In the genomic region with DNA sequence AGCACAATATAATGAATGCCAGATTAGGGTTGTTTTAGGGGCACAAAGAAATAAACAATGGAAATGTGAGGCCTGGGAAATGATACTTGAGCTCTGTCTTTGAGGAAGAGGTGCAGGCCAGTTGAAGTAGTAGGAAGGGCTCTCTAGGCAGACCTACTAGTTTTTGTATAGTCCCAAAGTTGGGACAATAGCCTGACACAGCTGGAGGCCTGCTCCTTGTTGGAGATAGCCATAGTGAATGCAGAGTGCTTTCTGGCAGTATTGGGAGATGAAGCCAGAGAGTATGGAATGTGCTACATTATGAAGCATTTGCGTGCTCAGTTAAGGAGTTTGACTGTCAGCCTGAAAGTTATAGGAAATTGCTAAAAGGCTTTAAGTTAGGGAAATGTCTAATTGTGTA, we compare ENCODE assay signal across 26 cellular contexts.
"Had no signal": no experiment of that assay in that cellular context is flagged by ENCODE, and none has a peak within 500 bp of the region (broad histone marks: within the 10 kb centered on the region; RNA-seq: fewer than 3 reads in every experiment).

No MANE protein-coding gene starts in this region.

- H3K4me3 ChIP-seq: adrenal gland, ascending aorta, gastroesophageal sphincter, heart left ventricle, lung, upper lobe of left lung had no signal

- DNase-seq: activated CD4-positive, alpha-beta T cell treated with anti-CD3 and anti-CD28 coated beads for 4 hours; activated CD4-positive, alpha-beta T cell treated with anti-CD3 and anti-CD28 coated beads, Interleukin-2, amount 50 U/mL, for 48 hours; activated CD4-positive, CD25-positive, alpha-beta regulatory T cell; activated CD8-positive, alpha-beta memory T cell treated with anti-CD3 and anti-CD28 coated beads, Interleukin-2, amount 50 U/mL, for 48 hours; activated naive CD4-positive, alpha-beta T cell; activated T-cell treated with anti-CD3 and anti-CD28 coated beads, Interleukin-2, amount 50 U/mL, for 4 hours; adrenal gland; central memory CD4-positive, alpha-beta T cell; effector memory CD8-positive, alpha-beta T cell; heart left ventricle; kidney; nucleus accumbens; small intestine; stimulated activated CD4-positive, alpha-beta T cell treated with anti-CD3 and anti-CD28 coated beads, Interleukin-4, amount 100 ng/mL, for 1 hour; stimulated activated naive CD8-positive, alpha-beta T cell treated with anti-CD3 and anti-CD28 coated beads, Interleukin-15, Interleukin-2, amounts not matched to agents 100 U/mL and 50 U/mL, for 24 hours; T1000; upper lobe of left lung had no signal

- H3K27me3 Mint-ChIP-seq: activated naive CD8-positive, alpha-beta T cell; effector memory CD8-positive, alpha-beta T cell; natural killer cell treated with Interleukin-12 subunit alpha and Interleukin-12 subunit beta and Interleukin-15 and Interleukin-18, amount 100 ng/mL, for 72 hours had no signal

- H3K9me3 Mint-ChIP-seq: activated T-cell treated with anti-CD3 and anti-CD28 coated beads, Interleukin-2, amount 50 U/mL, for 4 hours; activated T-helper 2 cell treated with anti-CD3 and anti-CD28 coated beads, Interferon-gamma antibody, Interleukin-2, Interleukin-4, amounts not matched to agents 10 μg/mL and 5 μg/mL and 100 μg/mL, durations not matched to agents 14 hours and 24 hours and 36 hours; effector memory CD8-positive, alpha-beta T cell; natural killer cell treated with Interleukin-12 subunit alpha and Interleukin-12 subunit beta and Interleukin-15 and Interleukin-18, amount 100 ng/mL, for 72 hours; T-helper 1 cell treated with Interleukin-12 subunit alpha and Interleukin-12 subunit beta and Interleukin-4 antibody, amounts not matched to agents 30 μg/mL and 1 μg/mL, for 36 hours had no signal

- FAIRE-seq: kidney, small intestine had no signal

- H3K9me3 ChIP-seq: adrenal gland, ascending aorta, gastroesophageal sphincter, heart left ventricle, upper lobe of left lung had no signal

- ATAC-seq: activated T-cell treated with anti-CD3 and anti-CD28 coated beads, Interleukin-2, amount 50 U/mL, for 4 hours; effector memory CD8-positive, alpha-beta T cell; gastroesophageal sphincter; heart left ventricle; left lobe of liver; sciatic nerve; stimulated activated naive CD8-positive, alpha-beta T cell treated with anti-CD3 and anti-CD28 coated beads, Interleukin-15, Interleukin-2, amounts not matched to agents 100 U/mL and 50 U/mL, for 24 hours had no signal

- H3K36me3 Mint-ChIP-seq: activated naive CD8-positive, alpha-beta T cell; natural killer cell treated with Interleukin-12 subunit alpha and Interleukin-12 subunit beta and Interleukin-15 and Interleukin-18, amount 100 ng/mL, for 72 hours had no signal

- H3K27ac Mint-ChIP-seq: activated naive CD8-positive, alpha-beta T cell; activated T-helper 2 cell treated with anti-CD3 and anti-CD28 coated beads, Interferon-gamma antibody, Interleukin-2, Interleukin-4, amounts not matched to agents 10 μg/mL and 5 μg/mL and 100 μg/mL, durations not matched to agents 14 hours and 24 hours and 36 hours; effector memory CD8-positive, alpha-beta T cell; natural killer cell treated with Interleukin-12 subunit alpha and Interleukin-12 subunit beta and Interleukin-15 and Interleukin-18, amount 100 ng/mL, for 72 hours; T-helper 1 cell treated with Interleukin-12 subunit alpha and Interleukin-12 subunit beta and Interleukin-4 antibody, amounts not matched to agents 30 μg/mL and 1 μg/mL, for 36 hours had no signal

- H3K4me3 Mint-ChIP-seq: activated naive CD8-positive, alpha-beta T cell; activated T-cell treated with anti-CD3 and anti-CD28 coated beads, Interleukin-2, amount 50 U/mL, for 4 hours; effector memory CD8-positive, alpha-beta T cell; natural killer cell treated with Interleukin-12 subunit alpha and Interleukin-12 subunit beta and Interleukin-15 and Interleukin-18, amount 100 ng/mL, for 72 hours; T-helper 1 cell treated with Interleukin-12 subunit alpha and Interleukin-12 subunit beta and Interleukin-4 antibody, amounts not matched to agents 30 μg/mL and 1 μg/mL, for 36 hours had no signal

- H3K27me3 ChIP-seq: adrenal gland, ascending aorta, gastroesophageal sphincter, heart left ventricle, upper lobe of left lung had no signal

- H3K27ac ChIP-seq: adrenal gland, ascending aorta, gastroesophageal sphincter, upper lobe of left lung had no signal

- H3K36me3 ChIP-seq: adrenal gland, ascending aorta, gastroesophageal sphincter, heart left ventricle, upper lobe of left lung had no signal
